ENCODE assay signal across 10 cellular contexts in genomic region chr6:10425177-10425972, GRCh38. TPM values are rescaled to one million over a fixed set of nuclear protein-coding genes. Genes with fewer than 3 reads are reported as not detected.
DNase-seq lines count a peak whose midpoint lies in the region; ATAC-seq and TF ChIP-seq lines count a peak whose summit lies in the region.
"Had no signal": no experiment of that assay in that cellular context is flagged by ENCODE, and none has a peak within 500 bp of the region (broad histone marks: within the 10 kb centered on the region; RNA-seq: fewer than 3 reads in every experiment).

No MANE protein-coding gene starts in this region.

- no peaks in the 10 kb centered on the region for H3K27me3 ChIP-seq in PC-9 (ENCODE audit: insufficient read depth, low read depth)
- peaks cover 54% of the 10 kb centered on the region for H3K27me3 ChIP-seq in hepatocyte
- peaks cover 0 to 83% (median 36%) of the 10 kb centered on the region in 3 donors for H3K27me3 ChIP-seq in psoas muscle (ENCODE audit: insufficient read depth in 3 of 3, low read length in 2 of 3)
- no peaks in the 10 kb centered on the region for H3K27me3 ChIP-seq in MG63

- TSS peak; percentile 23 for BruUV-seq in Calu3 (replicated peaks; lab: Mats Ljungman, UMichigan)
- BruUV-seq in PC-9 (replicated peaks; lab: Mats Ljungman, UMichigan), result TSS peak; percentile 53

- DNase-seq in Calu3 (no peak), PC-9 (no peak), hepatocyte (ENCODE audit: low spot score) (no peak), psoas muscle (no peak), MG63 (no peak), hepatic stellate cell (ENCODE audit: low spot score) (no peak), AG08395 (ENCODE audit: low spot score) (no peak)
- DNase-seq: activated T-cell treated with anti-CD3 and anti-CD28 coated beads for 4 hours, Kasumi-1 had no signal

- H3K36me3 ChIP-seq in PC-9 (ENCODE audit: low read depth) (no peaks in the 10 kb centered on the region), hepatocyte (replicated peaks; ENCODE audit: insufficient read depth, low read depth) (no peaks in the 10 kb centered on the region), psoas muscle (ENCODE audit: insufficient read depth in 1 of 2, low read depth in 1 of 2) (no peaks in the 10 kb centered on the region), MG63 (no peaks in the 10 kb centered on the region)

- peak overlapping the region; percentile 87 for H3K4me2 ChIP-seq in PC-9
- peak overlapping the region; percentile 96 for H3K4me2 ChIP-seq in hepatocyte

- peak overlapping the region; percentile 68 for H3K4me3 Mint-ChIP-seq in Calu3 (ENCODE audit: low read depth, unreplicated experiment)

- WGBS in hepatocyte (ENCODE audit: low lambda C conversion rate, missing lambda C conversion rate), result 10% methylated on average over 34 of the region's 34 CpGs
- 4 to 6% (median 6%) methylated on average over 34 of the region's 34 CpGs for WGBS in psoas muscle, 3 donors

- H3K27ac ChIP-seq in PC-9 (no peak overlapping the region), hepatocyte (peak overlapping the region; percentile 75), psoas muscle (no peak overlapping the region)

- POLR2A ChIA-PET in PC-9 (lab: Charles Lee; ENCODE audit: unreplicated experiment), result interaction anchor here (0.5 to 0.7 kb wide), 3 partner anchors 20 to 1199 kb away, joined by 3 to 9 read pairs (median 5); no protein-coding TSS in a partner anchor

- H3K9me2 ChIP-seq in PC-9 (ENCODE audit: insufficient read depth) (no peaks in the 10 kb centered on the region), hepatocyte (replicated peaks; ENCODE audit: insufficient read depth) (no peaks in the 10 kb centered on the region)

- H3K36me3 Mint-ChIP-seq in Calu3 (ENCODE audit: insufficient read depth, unreplicated experiment), result peaks cover 38% of the 10 kb centered on the region

- no peak for TF ChIP-seq CTCF in Calu3 (IDR thresholded peaks at IDR 0.05; ENCODE audit: unreplicated experiment)
- no peak for TF ChIP-seq CTCF in PC-9 (conservative IDR thresholded peaks at IDR 0.05)
- no peak for TF ChIP-seq CTCF in hepatocyte (IDR thresholded peaks at IDR 0.05; ENCODE audit: poor library complexity)
- TF ChIP-seq CTCF in psoas muscle (IDR thresholded peaks at IDR 0.05), result no peak

- H3K4me3 ChIP-seq in PC-9, result peak overlapping the region; percentile 69; the same call in 1 of the 2 replicates
- peak overlapping the region; percentile 23 for H3K4me3 ChIP-seq in hepatocyte
- peak overlapping the region; percentile 65 for H3K4me3 ChIP-seq in psoas muscle
- H3K4me3 ChIP-seq in MG63, result no peak overlapping the region

- ATAC-seq in psoas muscle, result peak in 1 of 4 donors; percentile 26
- ATAC-seq in HG02852 (IDR thresholded peaks at IDR 0.05; ENCODE audit: unreplicated experiment), result no peak

- H3K27me3 Mint-ChIP-seq in Calu3 (ENCODE audit: unreplicated experiment), result no peaks in the 10 kb centered on the region

- peaks cover 12% of the 10 kb centered on the region for H3K4me1 Mint-ChIP-seq in Calu3 (ENCODE audit: low read depth, unreplicated experiment)

- H3K9me3 Mint-ChIP-seq in Calu3 (ENCODE audit: low read depth, unreplicated experiment), result no peaks in the 10 kb centered on the region

- no peaks in the 10 kb centered on the region for H3K79me2 ChIP-seq in PC-9 (ENCODE audit: low read depth)
- no peaks in the 10 kb centered on the region for H3K79me2 ChIP-seq in hepatocyte

- H3K9me3 ChIP-seq in PC-9 (ENCODE audit: insufficient read depth, low read depth) (no peaks in the 10 kb centered on the region), hepatocyte (ENCODE audit: low read depth) (no peaks in the 10 kb centered on the region), psoas muscle (no peaks in the 10 kb centered on the region), MG63 (no peaks in the 10 kb centered on the region)

- H3K27ac Mint-ChIP-seq in Calu3 (ENCODE audit: unreplicated experiment), result no peak overlapping the region

- H3K4me1 ChIP-seq in PC-9 (replicated peaks; ENCODE audit: insufficient read depth), result peaks cover 23% of the 10 kb centered on the region
- peaks cover 16% of the 10 kb centered on the region for H3K4me1 ChIP-seq in hepatocyte (ENCODE audit: insufficient read depth)
- H3K4me1 ChIP-seq in psoas muscle, result peaks cover 11% of the 10 kb centered on the region

- no peaks in the 10 kb centered on the region for H4K20me1 ChIP-seq in PC-9 (ENCODE audit: insufficient read depth)
- no peaks in the 10 kb centered on the region for H4K20me1 ChIP-seq in hepatocyte (ENCODE audit: insufficient read depth, poor library complexity, severe bottlenecking)

- H2AFZ ChIP-seq in PC-9 (peak overlapping the region; percentile 98; the same call in 1 of the 2 replicates), hepatocyte (peak overlapping the region; percentile 91)

- intact Hi-C loops in Calu3 (cut with micrococcal nuclease; ENCODE audit: unreplicated experiment), result loop anchor here (5.0 kb wide), 2 partner anchors 888 to 1018 kb away; no protein-coding TSS in a partner anchor
- intact Hi-C loops in PC-9 (cut with micrococcal nuclease; ENCODE audit: unreplicated experiment), result loop anchor here (5.0 kb wide), 1 partner anchor 883 kb away; no protein-coding TSS in a partner anchor
- intact Hi-C loops in psoas muscle (cut with DNase I), result loop anchor here in 1 of 2 donors (10.0 kb wide), 1 partner anchor 391 kb away; no protein-coding TSS in a partner anchor

- peaks cover under 1% of the 10 kb centered on the region; the same call in 1 of the 2 replicates for H3F3A ChIP-seq in PC-9 (ENCODE audit: insufficient read depth, low read depth)

- CTCF ChIA-PET in Calu3 (lab: Charles Lee) (interaction anchor here (5.0 kb wide), 1 partner anchor 11 kb away, joined by 32 read pairs; the partner anchor contains the start of gene TFAP2A), PC-9 (lab: Charles Lee) (interaction anchor here (0.6 kb wide), 1 partner anchor 1443 kb away, joined by 4 read pairs; no protein-coding TSS in a partner anchor)

RNA-seq across cellular contexts. Expression of gene TFAP2A, which starts 10.5 kb away (rescaled TPM):
- total RNA-seq in Calu3 (2022), result 74.7 and 77.0 TPM in 2 replicates
- 37.0 and 43.8 TPM in 2 replicates for total RNA-seq in PC-9 (2021)
- total RNA-seq in hepatocyte, result 6.2 TPM in 2 replicates
- 14.9 and 17.5 TPM in 2 replicates for polyA plus RNA-seq in hepatocyte
- total RNA-seq in psoas muscle, result under 1 TPM in 1 of 4 donors, not detected in 3; 0.15 TPM
- under 1 TPM in 1 of 3 donors, not detected in 2; under 0.01 TPM for polyA plus RNA-seq in psoas muscle
- 9.5 and 14.8 TPM in 2 replicates for total RNA-seq in MG63 (2014; rRNA removed; shearing (Covaris generic); ENCODE audit: low replicate concordance)
